In genomic region chr2:189826039-189826438, GRCh38 we compare ENCODE assay signal across 29 cellular contexts.
"Had no signal": no experiment of that assay in that cellular context is flagged by ENCODE, and none has a peak within 500 bp of the region (broad histone marks: within the 10 kb centered on the region; RNA-seq: fewer than 3 reads in every experiment).

No MANE protein-coding gene starts in this region.

- H3K27me3 ChIP-seq: hepatocyte, left lung, neural progenitor cell, ovary, right atrium auricular region, right lobe of liver, tibial nerve, uterus had no signal

- H3K4me1 ChIP-seq: left lung, lower lobe of right lung, neural progenitor cell, right atrium auricular region, right lobe of liver, tibial nerve had no signal

- H3K4me3 Mint-ChIP-seq: mesothelial cell of epicardium; naive B cell; natural killer cell; nephron progenitor cell; neural progenitor cell; stimulated activated memory B cell treated with anti-CD40 and anti-IgM and Interleukin-4, amounts not matched to agents 10 μg/mL and 1 μg/mL and 100 μg/mL, for 72 hours; stimulated activated naive CD8-positive, alpha-beta T cell treated with anti-CD3 and anti-CD28 coated beads, Interleukin-15, amount 100 ng/mL, for 72 hours; type B pancreatic cell had no signal

- H3K4me2 ChIP-seq: hepatocyte, neural progenitor cell, smooth muscle cell had no signal

- H3K9me3 ChIP-seq: left lung, lower lobe of right lung, ovary, right atrium auricular region, right lobe of liver, tibial nerve, uterus had no signal

- H3K27ac Mint-ChIP-seq: mesothelial cell of epicardium; natural killer cell; neural progenitor cell; progenitor cell of endocrine pancreas; stimulated activated memory B cell treated with anti-CD40 and anti-IgM and Interleukin-4, amounts not matched to agents 10 μg/mL and 1 μg/mL and 100 μg/mL, for 72 hours; type B pancreatic cell had no signal

- H2AFZ ChIP-seq: hepatocyte, neural progenitor cell had no signal

- H3K27ac ChIP-seq: hepatocyte, left lung, lower lobe of right lung, ovary, right atrium auricular region, right lobe of liver, tibial nerve, uterus had no signal

- H3K79me2 ChIP-seq: hepatocyte had no signal

- H3K36me3 Mint-ChIP-seq: mesothelial cell of epicardium, natural killer cell had no signal

- DNase-seq: kidney; left colon; left lung; lower lobe of right lung; mammary epithelial cell; mesenchymal stem cell; naive B cell; natural killer cell; nephron progenitor cell; ovary; right lobe of liver; stimulated activated CD4-positive, alpha-beta T cell treated with anti-CD3 and anti-CD28 coated beads, Interleukin-1b, Interleukin-23, amount 100 ng/mL, for 48 hours; stimulated activated CD4-positive, alpha-beta T cell treated with anti-CD3 and anti-CD28 coated beads, Interleukin-2, amount 100 ng/mL, for 48 hours; stimulated activated CD4-positive, alpha-beta T cell treated with anti-CD3 and anti-CD28 coated beads, Interleukin-4, amount 100 ng/mL, for 4 hours; stimulated activated CD8-positive, alpha-beta memory T cell treated with anti-CD3 and anti-CD28 coated beads, Interleukin-4, amount 100 ng/mL, for 48 hours; stimulated activated naive CD4-positive, alpha-beta T cell treated with Interleukin-2 at 50 U/mL for 16 hours; stimulated activated naive CD8-positive, alpha-beta T cell treated with anti-CD3 and anti-CD28 coated beads, Interleukin-15, amount 100 ng/mL, for 72 hours; substantia nigra; uterus had no signal

- H3K9me3 Mint-ChIP-seq: mesothelial cell of epicardium; naive B cell; natural killer cell; nephron progenitor cell; neural progenitor cell; stimulated activated memory B cell treated with anti-CD40 and anti-IgM and Interleukin-4, amounts not matched to agents 10 μg/mL and 1 μg/mL and 100 μg/mL, for 72 hours; stimulated activated naive CD8-positive, alpha-beta T cell treated with anti-CD3 and anti-CD28 coated beads, Interleukin-15, amount 100 ng/mL, for 72 hours; type B pancreatic cell had no signal

- FAIRE-seq: islet of Langerhans had no signal

- ATAC-seq: left colon; left lung; lower lobe of right lung; natural killer cell; right lobe of liver; stimulated activated memory B cell treated with anti-CD40 and anti-IgM and Interleukin-4, amounts not matched to agents 10 μg/mL and 1 μg/mL and 100 μg/mL, for 72 hours; stimulated activated naive CD8-positive, alpha-beta T cell treated with anti-CD3 and anti-CD28 coated beads, Interleukin-15, amount 100 ng/mL, for 72 hours had no signal

- H3K36me3 ChIP-seq: ovary, right atrium auricular region, right lobe of liver, uterus had no signal

- H3K4me3 ChIP-seq: hepatocyte, left lung, lower lobe of right lung, neural progenitor cell, ovary, right atrium auricular region, right lobe of liver, smooth muscle cell, tibial nerve, uterus had no signal

- H3K9ac ChIP-seq: neural progenitor cell had no signal

- H3K4me1 Mint-ChIP-seq: neural progenitor cell; stimulated activated memory B cell treated with anti-CD40 and anti-IgM and Interleukin-4, amounts not matched to agents 10 μg/mL and 1 μg/mL and 100 μg/mL, for 72 hours had no signal

- H3K27me3 Mint-ChIP-seq: naive B cell; progenitor cell of endocrine pancreas; stimulated activated memory B cell treated with anti-CD40 and anti-IgM and Interleukin-4, amounts not matched to agents 10 μg/mL and 1 μg/mL and 100 μg/mL, for 72 hours; stimulated activated naive CD8-positive, alpha-beta T cell treated with anti-CD3 and anti-CD28 coated beads, Interleukin-15, amount 100 ng/mL, for 72 hours; type B pancreatic cell had no signal
